In the genomic region with DNA sequence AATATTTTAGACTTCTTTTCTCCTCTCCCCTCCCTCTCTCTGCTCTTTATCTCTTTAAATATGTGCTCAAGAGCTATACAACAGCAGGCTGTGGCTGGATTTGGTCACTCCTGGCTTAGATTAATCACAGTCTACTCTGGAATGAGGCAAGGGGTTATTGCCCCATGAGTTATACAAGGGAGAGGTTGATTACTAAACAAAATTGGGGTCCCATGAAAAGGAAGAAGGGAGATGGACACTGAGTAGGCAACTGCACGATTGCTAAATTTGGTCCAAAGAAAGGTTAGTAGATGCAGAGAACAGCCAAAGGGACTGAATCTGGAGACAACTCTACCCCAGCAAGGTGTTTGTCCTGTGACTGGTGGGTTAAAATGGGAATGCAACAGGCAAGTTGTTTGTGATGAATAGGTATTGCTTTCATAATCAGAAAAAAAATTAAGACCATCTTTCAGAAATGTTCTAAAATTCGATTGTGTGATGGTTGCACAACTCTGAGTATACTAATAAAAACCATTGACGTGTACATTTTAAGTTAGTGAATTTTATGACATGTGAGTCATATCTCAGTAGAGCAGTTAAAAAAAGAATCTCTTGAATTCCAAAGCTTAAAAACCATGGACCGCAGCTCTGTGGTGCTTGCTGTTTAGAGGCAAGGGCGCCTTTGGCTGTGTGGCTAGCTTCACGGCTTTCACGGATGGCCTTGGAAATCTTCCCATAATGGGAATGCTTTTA, we compare ENCODE assay signal across 11 cellular contexts. TPM values are rescaled to one million over a fixed set of nuclear protein-coding genes. Genes with fewer than 3 reads are reported as not detected.
DNase-seq lines count a peak whose midpoint lies in the region; ATAC-seq and TF ChIP-seq lines count a peak whose summit lies in the region.
"Had no signal": no experiment of that assay in that cellular context is flagged by ENCODE, and none has a peak within 500 bp of the region (broad histone marks: within the 10 kb centered on the region; RNA-seq: fewer than 3 reads in every experiment).

No MANE protein-coding gene starts in this region.

- no peaks in the 10 kb centered on the region for H3K79me1 ChIP-seq in mesendoderm (ENCODE audit: low read length)

- CTCF ChIA-PET in SK-N-SH (lab: Yijun Ruan, JAX), result interaction anchor here (1.1 to 1.2 kb wide), 2 partner anchors 53 to 323 kb away, joined by 3 to 5 read pairs; no protein-coding TSS in a partner anchor

- peak; percentile 75 for ATAC-seq in SK-N-SH treated with all-trans-retinoic acid at 6 μM for 48 hours
- ATAC-seq in aorta (ENCODE audit: low FRiP score), result peak; percentile 89
- ATAC-seq in GM18858 (IDR thresholded peaks at IDR 0.05; ENCODE audit: unreplicated experiment), result no peak
- ATAC-seq in GM19324 (IDR thresholded peaks at IDR 0.05; ENCODE audit: low FRiP score, unreplicated experiment), result no peak

- intact Hi-C loops in aorta (cut with DNase I), result loop anchor here in 1 of 2 donors (5.0 kb wide), 1 partner anchor 56 kb away; a partner anchor contains a TSS

- H3K9me2 ChIP-seq in SK-N-SH (no peaks in the 10 kb centered on the region), hepatocyte (replicated peaks; ENCODE audit: insufficient read depth) (no peaks in the 10 kb centered on the region)

- H3K18ac ChIP-seq in mesendoderm (ENCODE audit: low read length), result no peak overlapping the region

- TF ChIP-seq EP300 in SK-N-SH (IDR thresholded peaks at IDR 0.05; ENCODE audit: borderline replicate concordance in 1 of 2, low read depth in 1 of 2, low read length in 1 of 2), result no peak

- TF ChIP-seq RAD21 in SK-N-SH (IDR thresholded peaks at IDR 0.05; ENCODE audit: low read length), result no peak

- no peak overlapping the region for H2BK5ac ChIP-seq in mesendoderm (ENCODE audit: low read length)

- 60% methylated on average over 7 of the region's 7 CpGs for WGBS in SK-N-SH (ENCODE audit: low lambda C conversion rate)
- 61% methylated on average over 7 of the region's 7 CpGs for WGBS in hepatocyte (ENCODE audit: low lambda C conversion rate, missing lambda C conversion rate)
- 16 to 17% methylated on average over 7 of the region's 7 CpGs for WGBS in aorta, 2 donors
- no CpG with 5 or more reads among the region's 7 CpGs for WGBS in mesendoderm (ENCODE audit: extremely low coverage, insufficient coverage, low lambda C conversion rate)

- H3K27me3 ChIP-seq in SK-N-SH (ENCODE audit: insufficient read depth) (no peaks in the 10 kb centered on the region), hepatocyte (no peaks in the 10 kb centered on the region), aorta (ENCODE audit: control insufficient read depth in 1 of 2, insufficient read depth in 2 of 2, low read length in 1 of 2) (no peaks in the 10 kb centered on the region), mesendoderm (ENCODE audit: insufficient read depth, low read length, poor library complexity) (no peaks in the 10 kb centered on the region)

- no peak overlapping the region for H2BK120ac ChIP-seq in mesendoderm (ENCODE audit: low read depth, low read length)

- TF ChIP-seq CTCF in SK-N-SH (IDR thresholded peaks at IDR 0.05), result no peak
- no peak for TF ChIP-seq CTCF in hepatocyte (IDR thresholded peaks at IDR 0.05; ENCODE audit: poor library complexity)

- H2AFZ ChIP-seq in SK-N-SH (ENCODE audit: low read depth) (no peak overlapping the region), hepatocyte (no peak overlapping the region)

- H4K8ac ChIP-seq in mesendoderm (ENCODE audit: low read depth, low read length), result no peak overlapping the region

- no peak overlapping the region for H3K27ac ChIP-seq in SK-N-SH (ENCODE audit: low read depth in 2 of 2, low read length in 1 of 2)
- H3K27ac ChIP-seq in hepatocyte, result peak overlapping the region; percentile 60
- peak overlapping the region; percentile 5 to 40 for H3K27ac ChIP-seq in aorta (ENCODE audit: low read depth in 1 of 2, low read length in 2 of 2)
- no peak overlapping the region for H3K27ac ChIP-seq in mesendoderm (ENCODE audit: low read depth, low read length)
- H3K27ac ChIP-seq: 22Rv1 had no signal

- H3F3A ChIP-seq in SK-N-SH (replicated peaks; ENCODE audit: insufficient read depth), result no peaks in the 10 kb centered on the region

- no peak overlapping the region for H3K23ac ChIP-seq in mesendoderm (ENCODE audit: low read length)

- H3K79me2 ChIP-seq in SK-N-SH (ENCODE audit: insufficient read depth) (no peaks in the 10 kb centered on the region), hepatocyte (no peaks in the 10 kb centered on the region), mesendoderm (ENCODE audit: control insufficient read depth, insufficient read depth, low read length) (no peaks in the 10 kb centered on the region)

- H3K9ac ChIP-seq in SK-N-SH (no peak overlapping the region), mesendoderm (ENCODE audit: low read length) (no peak overlapping the region)

- H4K20me1 ChIP-seq in SK-N-SH (ENCODE audit: insufficient read depth) (no peaks in the 10 kb centered on the region), hepatocyte (ENCODE audit: insufficient read depth, poor library complexity, severe bottlenecking) (no peaks in the 10 kb centered on the region)

- DNase-seq in SK-N-SH (no peak), amniotic epithelial cell (ENCODE audit: low read depth) (peak; percentile 91), hepatocyte (ENCODE audit: low spot score) (peak; percentile 46), aorta (no peak), mesendoderm (no peak)
- DNase-seq: activated naive CD8-positive, alpha-beta T cell treated with anti-CD3 and anti-CD28 coated beads, Interleukin-2, amount 10 ng/mL, durations not matched to agents 7 days and 5 days; NCI-H1417 had no signal

- H2BK15ac ChIP-seq in mesendoderm (replicated peaks; ENCODE audit: low read depth), result no peak overlapping the region

- no peak overlapping the region for H3K4ac ChIP-seq in mesendoderm (ENCODE audit: low read depth, low read length)

- H3K4me3 ChIP-seq in SK-N-SH (ENCODE audit: low read depth in 2 of 2, low read length in 1 of 2) (no peak overlapping the region), hepatocyte (no peak overlapping the region), aorta (ENCODE audit: low read length in 2 of 2) (peak overlapping the region in 1 of 2 donors; percentile 10), mesendoderm (ENCODE audit: low read length) (no peak overlapping the region)

- H3K36me3 ChIP-seq in SK-N-SH (replicated peaks in 1 of 2; ENCODE audit: control insufficient read depth in 1 of 2, insufficient read depth in 2 of 2, low read length in 1 of 2) (no peaks in the 10 kb centered on the region), hepatocyte (replicated peaks; ENCODE audit: insufficient read depth, low read depth) (no peaks in the 10 kb centered on the region), aorta (ENCODE audit: control insufficient read depth in 1 of 2, insufficient read depth in 2 of 2, low read length in 1 of 2) (no peaks in the 10 kb centered on the region), mesendoderm (ENCODE audit: control insufficient read depth, insufficient read depth, low read length) (no peaks in the 10 kb centered on the region)

- H3K9me3 ChIP-seq in SK-N-SH, result no peaks in the 10 kb centered on the region
- H3K9me3 ChIP-seq in hepatocyte (ENCODE audit: low read depth), result no peaks in the 10 kb centered on the region
- H3K9me3 ChIP-seq in aorta (ENCODE audit: control insufficient read depth, low read length), result no peaks in the 10 kb centered on the region

- H3K4me1 ChIP-seq in SK-N-SH (ENCODE audit: control insufficient read depth in 1 of 2, insufficient read depth in 2 of 2, low read depth in 1 of 2, low read length in 1 of 2) (no peaks in the 10 kb centered on the region), hepatocyte (ENCODE audit: insufficient read depth) (no peaks in the 10 kb centered on the region), aorta (ENCODE audit: control insufficient read depth in 1 of 2, insufficient read depth in 2 of 2, low read length in 2 of 2) (peaks cover 8 to 9% of the 10 kb centered on the region in 2 donors), mesendoderm (ENCODE audit: control insufficient read depth, low read depth, low read length) (peaks cover 2% of the 10 kb centered on the region)

- H3K4me2 ChIP-seq in SK-N-SH (no peak overlapping the region), hepatocyte (peak overlapping the region; percentile 24), mesendoderm (ENCODE audit: low read length) (no peak overlapping the region)

- no peak overlapping the region for H3K56ac ChIP-seq in mesendoderm (ENCODE audit: low read length)

- no peak overlapping the region for H2AK5ac ChIP-seq in mesendoderm (ENCODE audit: low read length)

- H4K5ac ChIP-seq in mesendoderm (ENCODE audit: low read length), result no peak overlapping the region

- POLR2A ChIA-PET in SK-N-SH (lab: Yijun Ruan, JAX), result no interaction called here

TF ChIP-seq in SK-N-SH treated with all-trans-retinoic acid at 6 μM for 48 hours, 23 proteins besides CTCF, POLR2A, EP300 and RAD21 (continues in another document):
- no peak for TF ChIP-seq CSDC2 (CRISPR knock-in tag; IDR thresholded peaks at IDR 0.05)
- no peak for TF ChIP-seq ZNF70 (CRISPR knock-in tag; IDR thresholded peaks at IDR 0.05)
- no peak for TF ChIP-seq TCF4 (CRISPR knock-in tag; IDR thresholded peaks at IDR 0.05; ENCODE audit: borderline replicate concordance)

TF ChIP-seq in SK-N-SH, 30 proteins besides CTCF, POLR2A, EP300 and RAD21 (continues in another document):
- TF ChIP-seq, protein P1, sequence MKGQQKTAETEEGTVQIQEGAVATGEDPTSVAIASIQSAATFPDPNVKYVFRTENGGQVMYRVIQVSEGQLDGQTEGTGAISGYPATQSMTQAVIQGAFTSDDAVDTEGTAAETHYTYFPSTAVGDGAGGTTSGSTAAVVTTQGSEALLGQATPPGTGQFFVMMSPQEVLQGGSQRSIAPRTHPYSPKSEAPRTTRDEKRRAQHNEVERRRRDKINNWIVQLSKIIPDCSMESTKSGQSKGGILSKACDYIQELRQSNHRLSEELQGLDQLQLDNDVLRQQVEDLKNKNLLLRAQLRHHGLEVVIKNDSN (IDR thresholded peaks at IDR 0.05; ENCODE audit: borderline replicate concordance, low read depth), result no peak
- TF ChIP-seq SIN3A (IDR thresholded peaks at IDR 0.05; ENCODE audit: borderline replicate concordance, low read depth, low read length), result no peak
- TF ChIP-seq, protein P2, sequence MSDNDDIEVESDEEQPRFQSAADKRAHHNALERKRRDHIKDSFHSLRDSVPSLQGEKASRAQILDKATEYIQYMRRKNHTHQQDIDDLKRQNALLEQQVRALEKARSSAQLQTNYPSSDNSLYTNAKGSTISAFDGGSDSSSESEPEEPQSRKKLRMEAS (IDR thresholded peaks at IDR 0.05; ENCODE audit: low read depth), result no peak

RNA-seq across cellular contexts. Expression of a gene that starts 57.1 kb away (rescaled TPM):
- polyA plus RNA-seq in SK-N-SH (2012; rRNA removed) (3.9 and 5.5 TPM in 2 replicates), hepatocyte (11.7 and 15.4 TPM in 2 replicates), aorta (10 to 100 TPM; 15.9 to 22.7 TPM)
- 4.6 and 5.3 TPM in 2 replicates for polyA plus RNA-seq in SK-N-SH (2012; cell fraction: cytosol; rRNA removed)
- 11.3 and 13.8 TPM in 2 replicates for polyA plus RNA-seq in SK-N-SH (2012; cell fraction: nucleus; rRNA removed)
- total RNA-seq in hepatocyte (6.9 and 13.5 TPM in 2 replicates), aorta (10 to 100 TPM; 22.0 to 29.4 TPM)
- 20.8 TPM for polyA plus RNA-seq in mesendoderm (2013, experiment 1 of 2)
- 22.3 TPM for polyA plus RNA-seq in mesendoderm (2013, experiment 2 of 2)

Comparison
In these comparisons a context has a peak if more than half of its experiments do, and no peak if none do; other contexts are left out.
1. ATAC-seq: peak in SK-N-SH treated with all-trans-retinoic acid at 6 μM for 48 hours (single experiment) and aorta (single experiment); none in GM18858 (single experiment) and GM19324 (single experiment).
2. DNase-seq: peak in amniotic epithelial cell (single experiment) and hepatocyte (single experiment); none in SK-N-SH (single experiment), aorta (0 of 2) and mesendoderm (single experiment).
3. H3K27ac ChIP-seq: peak in hepatocyte (single experiment) and aorta (2 of 2); none in SK-N-SH (0 of 2) and mesendoderm (single experiment).